In the genomic region with DNA sequence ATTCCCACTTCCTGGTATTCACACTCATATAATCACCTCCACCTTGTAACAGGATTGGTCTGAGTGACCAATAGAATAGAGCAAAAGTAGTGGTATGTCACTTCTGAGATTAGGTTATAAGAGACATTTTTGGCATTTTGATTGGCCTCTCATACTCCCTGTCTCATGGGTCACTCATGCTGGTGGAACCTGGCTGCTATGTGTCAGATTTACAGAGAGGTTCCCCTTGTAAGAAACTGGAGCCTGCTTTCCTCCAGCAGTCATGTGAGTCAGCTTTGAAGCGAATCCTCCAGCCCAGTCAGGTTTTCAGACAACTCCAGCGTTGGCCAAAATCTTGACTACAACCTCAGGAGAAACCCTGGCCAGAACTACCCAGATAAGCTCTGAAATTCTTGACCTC, we compare ENCODE assay signal across 27 cellular contexts. TPM values are rescaled to one million over a fixed set of nuclear protein-coding genes. Genes with fewer than 3 reads are reported as not detected.
DNase-seq lines count a peak whose midpoint lies in the region; TF ChIP-seq lines count a peak whose summit lies in the region.
"Had no signal": no experiment of that assay in that cellular context is flagged by ENCODE, and none has a peak within 500 bp of the region (broad histone marks: within the 10 kb centered on the region; RNA-seq: fewer than 3 reads in every experiment).

No MANE protein-coding gene starts in this region.

- H3K4me3 ChIP-seq in epithelial cell of esophagus (ENCODE audit: low read length) = no peak overlapping the region
- H3K4me3 ChIP-seq in osteoblast (ENCODE audit: insufficient read depth, low read length) = no peak overlapping the region
- no peak overlapping the region for H3K4me3 ChIP-seq in suprapubic skin
- H3K4me3 ChIP-seq: lower lobe of right lung, SK-N-MC had no signal

- H2AFZ ChIP-seq in osteoblast (ENCODE audit: low read length) = no peak overlapping the region

- H3K27me3 ChIP-seq in osteoblast (ENCODE audit: insufficient read depth, low read length) (no peaks in the 10 kb centered on the region), suprapubic skin (no peaks in the 10 kb centered on the region)
- H3K27me3 ChIP-seq: neutrophil had no signal

- WGBS in suprapubic skin = 95% methylated on average over 2 of the region's 2 CpGs

- peaks cover 17% of the 10 kb centered on the region for H3K79me2 ChIP-seq in osteoblast (ENCODE audit: insufficient read depth, low read length)

- POLR2A ChIA-PET in GM10248 (lab: Yijun Ruan, JAX) = no interaction called here

- peak; percentile 25 for DNase-seq in ELR (ENCODE audit: low read depth)
- peak; percentile 50 for DNase-seq in NCI-H226
- peak; percentile 36 for DNase-seq in epithelial cell of esophagus (ENCODE audit: low read depth)
- DNase-seq in osteoblast (ENCODE audit: insufficient read length, low spot score, missing footprints) = peak; percentile 37
- DNase-seq in NCI-H2196 treated with DMSO at 0.1 percent for 48 hours (lab: John Stamatoyannopoulos, UW; ENCODE audit: unreplicated experiment) = no peak
- DNase-seq in GM10248 (ENCODE audit: extremely low spot score) = no peak
- no peak for DNase-seq in suprapubic skin (ENCODE audit: low spot score in 2 of 2)
- DNase-seq in activated effector memory CD4-positive, alpha-beta T cell treated with anti-CD3 and anti-CD28 coated beads, Interleukin-2, amount 50 U/mL, for 16 hours = no peak
- DNase-seq: activated CD4-positive, alpha-beta T cell treated with anti-CD3 and anti-CD28 coated beads for 4 hours; activated CD8-positive, alpha-beta memory T cell treated with anti-CD3 and anti-CD28 coated beads, Interleukin-2, amount 10 ng/mL, durations not matched to agents 7 days and 5 days; activated naive CD4-positive, alpha-beta T cell treated with anti-CD3 and anti-CD28 coated beads, Interleukin-2, amount 50 U/mL, for 16 hours; COR-L47; DMS79 treated with DMSO at 0.1 percent for 48 hours; HFFc6; KBM-7; kidney; lower lobe of right lung; NCI-H1694 treated with DMSO at 0.1 percent for 48 hours; NCI-H2171 treated with DMSO at 0.1 percent for 48 hours; NCI-H526 treated with DMSO at 0.1 percent for 48 hours; small intestine; stimulated activated CD4-positive, alpha-beta T cell treated with anti-CD3 and anti-CD28 coated beads, Interleukin-1b, Interleukin-23, amount 100 ng/mL, for 48 hours; substantia nigra; T-helper 17 cell had no signal

- H3K4me2 ChIP-seq in osteoblast (ENCODE audit: insufficient read depth, low read length) = no peak overlapping the region

- H3K36me3 ChIP-seq in osteoblast (ENCODE audit: insufficient read depth, low read length) (no peaks in the 10 kb centered on the region), suprapubic skin (no peaks in the 10 kb centered on the region)
- H3K36me3 ChIP-seq: lower lobe of right lung, neutrophil had no signal

- peaks cover 15% of the 10 kb centered on the region for H3K4me1 ChIP-seq in osteoblast (ENCODE audit: insufficient read depth, low read length)
- H3K4me1 ChIP-seq in suprapubic skin = peaks cover 17% of the 10 kb centered on the region

- H3K27ac ChIP-seq in osteoblast (ENCODE audit: low read depth, low read length) (no peak overlapping the region), suprapubic skin (no peak overlapping the region)
- H3K27ac ChIP-seq: lower lobe of right lung, neutrophil, RWPE1, SK-N-MC had no signal

- no peaks in the 10 kb centered on the region for H4K20me1 ChIP-seq in osteoblast (ENCODE audit: insufficient read depth, low read length)

- TF ChIP-seq EP300 in suprapubic skin (IDR thresholded peaks at IDR 0.05) = no peak

- TF ChIP-seq POLR2A in suprapubic skin (IDR thresholded peaks at IDR 0.05) = no peak

- CTCF ChIA-PET in GM10248 (lab: Yijun Ruan, JAX) = interaction anchor here (1.2 to 2.1 kb wide), 5 partner anchors 8 to 427 kb away, joined by 3 to 7 read pairs (median 4); no protein-coding TSS in a partner anchor

- TF ChIP-seq CTCF in epithelial cell of esophagus (IDR thresholded peaks at IDR 0.05; ENCODE audit: insufficient read depth, low read depth, low read length, missing control alignments) (no peak), osteoblast (IDR thresholded peaks at IDR 0.05; ENCODE audit: extremely low read depth, low read depth, low read length) (no peak), GM10248 (IDR thresholded peaks at IDR 0.05; ENCODE audit: control extremely low read depth, extremely low read depth, low read depth, missing control alignments) (no peak), suprapubic skin (IDR thresholded peaks at IDR 0.05) (no peak)

- H3K9me3 ChIP-seq in osteoblast (ENCODE audit: low read depth, low read length) = no peaks in the 10 kb centered on the region
- H3K9me3 ChIP-seq in suprapubic skin = no peaks in the 10 kb centered on the region
- H3K9me3 ChIP-seq: lower lobe of right lung, neutrophil had no signal

RNA-seq across cellular contexts. Expression of a gene that starts 2.6 kb away (rescaled TPM):
- total RNA-seq in osteoblast (22.8 and 30.6 TPM in 2 replicates), suprapubic skin (10 to 100 TPM; 31.7 to 43.6 (median 41.2) TPM)

Comparison
In these comparisons a context has a peak if more than half of its experiments do, and no peak if none do; other contexts are left out.
1. DNase-seq: peak in ELR (single experiment), NCI-H226 (single experiment), epithelial cell of esophagus (single experiment) and osteoblast (single experiment); none in NCI-H2196 treated with DMSO at 0.1 percent for 48 hours (single experiment), GM10248 (single experiment), suprapubic skin (0 of 2) and activated effector memory CD4-positive, alpha-beta T cell treated with anti-CD3 and anti-CD28 coated beads, Interleukin-2, amount 50 U/mL, for 16 hours (single experiment).